Comparison of ENCODE assay signal across 21 cellular contexts in genomic region chr5:125298258-125298657, GRCh38.
A peak's percentile ranks its signal among the peaks of the same experiment; 100 is the strongest.
DNase-seq lines count a peak whose midpoint lies in the region; ATAC-seq and TF ChIP-seq lines count a peak whose summit lies in the region.
"Had no signal": no experiment of that assay in that cellular context is flagged by ENCODE, and none has a peak within 500 bp of the region (broad histone marks: within the 10 kb centered on the region; RNA-seq: fewer than 3 reads in every experiment).

No MANE protein-coding gene starts in this region.

- POLR2A ChIA-PET in Panc1 (lab: Charles Lee), result interaction anchor here (0.5 kb wide), 1 partner anchor 550 kb away, joined by 14 read pairs; no protein-coding TSS in a partner anchor

- DNase-seq in NCI-H2227 (lab: John Stamatoyannopoulos, UW; ENCODE audit: unreplicated experiment) (peak; percentile 17), NCI-H2227 treated with DMSO at 0.1 percent for 48 hours (lab: John Stamatoyannopoulos, UW) (no peak), Panc1 (ENCODE audit: low read depth, low spot score) (no peak), foreskin keratinocyte (peak; percentile 6 to 24), head of caudate nucleus (no peak)
- no peak for DNase-seq in activated T-cell treated with anti-CD3 and anti-CD28 coated beads, Interleukin-2, amount 50 U/mL, for 48 hours
- DNase-seq: 8988T; activated CD4-positive, alpha-beta T cell treated with anti-CD3 and anti-CD28 coated beads for 36 hours; activated CD8-positive, alpha-beta memory T cell treated with anti-CD3 and anti-CD28 coated beads, Interleukin-2, amount 50 U/mL, for 48 hours; activated gamma-delta T cell treated with Interleukin-2 at 50 U/mL for 16 hours; amniotic stem cell; DMS 273 treated with DMSO at 0.1 percent for 48 hours; H7; lower lobe of right lung; NCI-H146; NCI-H524 treated with DMSO at 0.1 percent for 48 hours had no signal

- in situ Hi-C loops in Panc1 (cut with HindIII; ENCODE audit: low pct_unique_long_range_greater_than_20kb, low sequenced_read_pairs), result no loop called here

- ATAC-seq in Panc1 (no peak), foreskin keratinocyte (peak; percentile 54), GM18868 (IDR thresholded peaks at IDR 0.05; ENCODE audit: unreplicated experiment) (no peak)
- ATAC-seq: activated CD4-positive, alpha-beta T cell treated with anti-CD3 and anti-CD28 coated beads for 36 hours; lower lobe of right lung; natural killer cell treated with Interleukin-12 subunit alpha and Interleukin-12 subunit beta and Interleukin-15 and Interleukin-18, amount 100 ng/mL, for 72 hours had no signal

- peaks cover 9% of the 10 kb centered on the region for H3K4me1 ChIP-seq in Panc1 (ENCODE audit: control insufficient read depth, insufficient read depth, low read length)
- H3K4me1 ChIP-seq in foreskin keratinocyte, result no peaks in the 10 kb centered on the region
- peaks cover 12% of the 10 kb centered on the region for H3K4me1 ChIP-seq in parathyroid adenoma
- H3K4me1 ChIP-seq: BLaER1 treated with 17β-estradiol and CSF1 and Interleukin-3, amounts not matched to agents 10 nM and 100 nM; lower lobe of right lung had no signal

- H3K4me3 ChIP-seq in Panc1 (ENCODE audit: low read depth in 2 of 2, low read length in 2 of 2) (no peak overlapping the region), parathyroid adenoma (ENCODE audit: low read depth, low read length) (no peak overlapping the region)
- H3K4me3 ChIP-seq: BLaER1 treated with 17β-estradiol and CSF1 and Interleukin-3, amounts not matched to agents 10 nM and 100 nM; lower lobe of right lung; right atrium auricular region had no signal

- no peaks in the 10 kb centered on the region for H3K36me3 ChIP-seq in Panc1 (ENCODE audit: control insufficient read depth, insufficient read depth, low read length)
- no peaks in the 10 kb centered on the region for H3K36me3 ChIP-seq in parathyroid adenoma (ENCODE audit: control insufficient read depth, insufficient read depth, low read length)
- H3K36me3 ChIP-seq: BLaER1 treated with 17β-estradiol and CSF1 and Interleukin-3, amounts not matched to agents 10 nM and 100 nM; lower lobe of right lung; right atrium auricular region had no signal

- intact Hi-C loops in Panc1 (cut with micrococcal nuclease; ENCODE audit: unreplicated experiment), result no loop called here
- intact Hi-C loops in head of caudate nucleus (cut with DNase I), result no loop called here

- H3K4me2 ChIP-seq in parathyroid adenoma (ENCODE audit: low read length), result no peak overlapping the region
- H3K4me2 ChIP-seq: BLaER1 treated with 17β-estradiol and CSF1 and Interleukin-3, amounts not matched to agents 10 nM and 100 nM had no signal

- BruUV-seq in Panc1 (replicated peaks; lab: Mats Ljungman, UMichigan), result no TSS peak

- peak overlapping the region; percentile 29 for H2AFZ ChIP-seq in parathyroid adenoma

- CTCF ChIA-PET in Panc1 (lab: Charles Lee), result no interaction called here

- TF ChIP-seq CTCF in Panc1 (IDR thresholded peaks at IDR 0.05), result no peak
- TF ChIP-seq CTCF in foreskin keratinocyte (conservative IDR thresholded peaks at IDR 0.05), result peak; percentile 9
- TF ChIP-seq CTCF in parathyroid adenoma (IDR thresholded peaks at IDR 0.05), result no peak

- peak overlapping the region; percentile 67 for H3K27ac ChIP-seq in Panc1 (ENCODE audit: low read length)
- H3K27ac ChIP-seq in foreskin keratinocyte, result no peak overlapping the region
- no peak overlapping the region for H3K27ac ChIP-seq in parathyroid adenoma
- H3K27ac ChIP-seq: BLaER1 treated with 17β-estradiol and CSF1 and Interleukin-3, amounts not matched to agents 10 nM and 100 nM; lower lobe of right lung; right atrium auricular region had no signal

- H3K9me3 ChIP-seq in Panc1 (ENCODE audit: control insufficient read depth, insufficient read depth, low read depth, low read length) (no peaks in the 10 kb centered on the region), parathyroid adenoma (ENCODE audit: control insufficient read depth, low read length) (no peaks in the 10 kb centered on the region)
- H3K9me3 ChIP-seq: BLaER1 treated with 17β-estradiol and CSF1 and Interleukin-3, amounts not matched to agents 10 nM and 100 nM; lower lobe of right lung; right atrium auricular region had no signal

- no peak overlapping the region for H3K9ac ChIP-seq in parathyroid adenoma
- H3K9ac ChIP-seq: BLaER1 treated with 17β-estradiol and CSF1 and Interleukin-3, amounts not matched to agents 10 nM and 100 nM had no signal

- H3K27me3 ChIP-seq in Panc1 (ENCODE audit: control insufficient read depth, insufficient read depth, low read length) (no peaks in the 10 kb centered on the region), foreskin keratinocyte (no peaks in the 10 kb centered on the region), parathyroid adenoma (ENCODE audit: control insufficient read depth, insufficient read depth, low read length) (no peaks in the 10 kb centered on the region)
- H3K27me3 ChIP-seq: BLaER1 treated with 17β-estradiol and CSF1 and Interleukin-3, amounts not matched to agents 10 nM and 100 nM; right atrium auricular region had no signal

- H3K79me2 ChIP-seq in parathyroid adenoma, result no peaks in the 10 kb centered on the region

Comparison
In these comparisons a context has a peak if more than half of its experiments do, and no peak if none do; other contexts are left out.
1. DNase-seq: peak in NCI-H2227 (single experiment) and foreskin keratinocyte (2 of 2); none in NCI-H2227 treated with DMSO at 0.1 percent for 48 hours (single experiment), Panc1 (single experiment), head of caudate nucleus (0 of 42) and activated T-cell treated with anti-CD3 and anti-CD28 coated beads, Interleukin-2, amount 50 U/mL, for 48 hours (0 of 2).